ENCODE assay signal across 36 cellular contexts in genomic region chr15:55599384-55599783, GRCh38. TPM values are rescaled to one million over a fixed set of nuclear protein-coding genes. Genes with fewer than 3 reads are reported as not detected.
"Had no signal": no experiment of that assay in that cellular context is flagged by ENCODE, and none has a peak within 500 bp of the region (broad histone marks: within the 10 kb centered on the region; RNA-seq: fewer than 3 reads in every experiment).

No MANE protein-coding gene starts in this region.

- H3K36me3 ChIP-seq: adrenal gland, ascending aorta had no signal

- ATAC-seq: activated CD4-positive, alpha-beta T cell treated with anti-CD3 and anti-CD28 coated beads for 36 hours; activated CD4-positive, CD25-positive, alpha-beta regulatory T cell treated with anti-CD3 and anti-CD28 coated beads, Interleukin-2, amount 50 U/mL, for 24 hours; activated naive CD4-positive, alpha-beta T cell treated with anti-CD3 and anti-CD28 coated beads, Interleukin-2, amount 50 U/mL, for 72 hours; activated T-cell treated with anti-CD3 and anti-CD28 coated beads, Interleukin-2, amount 50 U/mL, for 4 hours; activated T-cell treated with anti-CD3 and anti-CD28 coated beads, Interleukin-2, amount 50 U/mL, for 72 hours; activated T-helper 17 cell treated with anti-CD3 and anti-CD28 coated beads, Interleukin-2, amount 50 U/mL, for 72 hours; WTC11 had no signal

- H3K9me3 Mint-ChIP-seq: activated CD4-positive, alpha-beta memory T cell treated with anti-CD3 and anti-CD28 coated beads, Interleukin-2, amount 10 ng/mL, durations not matched to agents 7 days and 5 days; activated CD4-positive, alpha-beta T cell treated with anti-CD3 and anti-CD28 coated beads, Interleukin-2, amount 10 ng/mL, durations not matched to agents 7 days and 5 days; activated naive CD4-positive, alpha-beta T cell treated with anti-CD3 and anti-CD28 coated beads for 36 hours; activated naive CD4-positive, alpha-beta T cell treated with anti-CD3 and anti-CD28 coated beads, Interleukin-2, amount 50 U/mL, for 72 hours; activated naive CD8-positive, alpha-beta T cell treated with anti-CD3 and anti-CD28 coated beads for 36 hours; activated T-cell treated with anti-CD3 and anti-CD28 coated beads, Interleukin-2, amount 50 U/mL, for 4 hours; activated T-helper 1 cell treated with anti-CD3 and anti-CD28 coated beads, Interleukin-12 subunit alpha, Interleukin-12 subunit beta, Interleukin-2, Interleukin-4 antibody, amounts not matched to agents 30 ng/mL and 10 ng/mL and 1 ng/mL, durations not matched to agents 14 hours and 24 hours and 36 hours; activated T-helper 17 cell treated with anti-CD3 and anti-CD28 coated beads, Interleukin-2, amount 50 U/mL, for 72 hours; T-helper 1 cell treated with Interleukin-12 subunit alpha and Interleukin-12 subunit beta and Interleukin-4 antibody, amounts not matched to agents 30 μg/mL and 1 μg/mL, for 36 hours; T-helper 2 cell treated with Interferon-gamma antibody and Interleukin-4, amounts not matched to agents 5 μg/mL and 100 μg/mL, for 36 hours; WTC11 had no signal

- H3K27ac ChIP-seq: adrenal gland, ascending aorta, VCaP had no signal

- H3K27ac Mint-ChIP-seq: activated CD4-positive, alpha-beta memory T cell treated with anti-CD3 and anti-CD28 coated beads, Interleukin-2, amount 10 ng/mL, durations not matched to agents 7 days and 5 days; activated CD4-positive, alpha-beta T cell treated with anti-CD3 and anti-CD28 coated beads for 36 hours; activated CD4-positive, alpha-beta T cell treated with anti-CD3 and anti-CD28 coated beads, Interleukin-2, amount 10 ng/mL, durations not matched to agents 7 days and 5 days; activated naive CD4-positive, alpha-beta T cell treated with anti-CD3 and anti-CD28 coated beads for 36 hours; activated naive CD4-positive, alpha-beta T cell treated with anti-CD3 and anti-CD28 coated beads, Interleukin-2, amount 50 U/mL, for 72 hours; activated naive CD8-positive, alpha-beta T cell treated with anti-CD3 and anti-CD28 coated beads for 36 hours; activated T-cell treated with anti-CD3 and anti-CD28 coated beads, Interleukin-2, amount 50 U/mL, for 72 hours; activated T-helper 1 cell treated with anti-CD3 and anti-CD28 coated beads, Interleukin-12 subunit alpha, Interleukin-12 subunit beta, Interleukin-2, Interleukin-4 antibody, amounts not matched to agents 30 ng/mL and 10 ng/mL and 1 ng/mL, durations not matched to agents 14 hours and 24 hours and 36 hours; activated T-helper 17 cell treated with anti-CD3 and anti-CD28 coated beads, Interleukin-2, amount 50 U/mL, for 72 hours; brain; T-helper 1 cell treated with Interleukin-12 subunit alpha and Interleukin-12 subunit beta and Interleukin-4 antibody, amounts not matched to agents 30 μg/mL and 1 μg/mL, for 36 hours; T-helper 2 cell treated with Interferon-gamma antibody and Interleukin-4, amounts not matched to agents 5 μg/mL and 100 μg/mL, for 36 hours; WTC11 had no signal

- H3K4me1 ChIP-seq: adrenal gland, ascending aorta had no signal

- H3K36me3 Mint-ChIP-seq: activated naive CD4-positive, alpha-beta T cell treated with anti-CD3 and anti-CD28 coated beads, Interleukin-2, amount 50 U/mL, for 72 hours; activated naive CD8-positive, alpha-beta T cell treated with anti-CD3 and anti-CD28 coated beads for 36 hours; brain; WTC11 had no signal

- H3K27me3 ChIP-seq: adrenal gland, ascending aorta had no signal

- H3K4me3 Mint-ChIP-seq: activated CD4-positive, alpha-beta memory T cell treated with anti-CD3 and anti-CD28 coated beads, Interleukin-2, amount 10 ng/mL, durations not matched to agents 7 days and 5 days; activated CD4-positive, alpha-beta T cell treated with anti-CD3 and anti-CD28 coated beads for 36 hours; activated CD4-positive, alpha-beta T cell treated with anti-CD3 and anti-CD28 coated beads, Interleukin-2, amount 10 ng/mL, durations not matched to agents 7 days and 5 days; activated naive CD4-positive, alpha-beta T cell treated with anti-CD3 and anti-CD28 coated beads for 36 hours; activated naive CD8-positive, alpha-beta T cell treated with anti-CD3 and anti-CD28 coated beads for 36 hours; activated T-cell treated with anti-CD3 and anti-CD28 coated beads, Interleukin-2, amount 50 U/mL, for 4 hours; activated T-cell treated with anti-CD3 and anti-CD28 coated beads, Interleukin-2, amount 50 U/mL, for 72 hours; activated T-helper 1 cell treated with anti-CD3 and anti-CD28 coated beads, Interleukin-12 subunit alpha, Interleukin-12 subunit beta, Interleukin-2, Interleukin-4 antibody, amounts not matched to agents 30 ng/mL and 10 ng/mL and 1 ng/mL, durations not matched to agents 14 hours and 24 hours and 36 hours; activated T-helper 17 cell treated with anti-CD3 and anti-CD28 coated beads, Interleukin-2, amount 50 U/mL, for 72 hours; brain; T-helper 1 cell treated with Interleukin-12 subunit alpha and Interleukin-12 subunit beta and Interleukin-4 antibody, amounts not matched to agents 30 μg/mL and 1 μg/mL, for 36 hours; T-helper 2 cell treated with Interferon-gamma antibody and Interleukin-4, amounts not matched to agents 5 μg/mL and 100 μg/mL, for 36 hours; WTC11 had no signal

- FAIRE-seq: TTC549 had no signal

- DNase-seq: activated CD4-positive, alpha-beta memory T cell treated with anti-CD3 and anti-CD28 coated beads, Interleukin-2, amount 10 ng/mL, durations not matched to agents 7 days and 5 days; activated CD4-positive, alpha-beta T cell treated with anti-CD3 and anti-CD28 coated beads for 1 hour; activated CD4-positive, alpha-beta T cell treated with anti-CD3 and anti-CD28 coated beads for 36 hours; activated CD4-positive, alpha-beta T cell treated with anti-CD3 and anti-CD28 coated beads for 48 hours; activated CD4-positive, alpha-beta T cell treated with anti-CD3 and anti-CD28 coated beads, Interleukin-2, amount 10 ng/mL, durations not matched to agents 7 days and 5 days; activated CD4-positive, alpha-beta T cell treated with anti-CD3 and anti-CD28 coated beads, Interleukin-2, amount 50 U/mL, for 48 hours; activated CD4-positive, CD25-positive, alpha-beta regulatory T cell; activated CD8-positive, alpha-beta memory T cell treated with anti-CD3 and anti-CD28 coated beads, Interleukin-2, amount 50 U/mL, for 4 hours; activated effector memory CD4-positive, alpha-beta T cell treated with anti-CD3 and anti-CD28 coated beads, Interleukin-2, amount 50 U/mL, for 16 hours; activated gamma-delta T cell treated with Interleukin-2 at 50 U/mL for 16 hours; activated naive CD4-positive, alpha-beta T cell; activated naive CD4-positive, alpha-beta T cell treated with anti-CD3 and anti-CD28 coated beads for 36 hours; activated naive CD4-positive, alpha-beta T cell treated with anti-CD3 and anti-CD28 coated beads, Interleukin-2, amount 50 U/mL, for 16 hours; activated naive CD8-positive, alpha-beta T cell treated with anti-CD3 and anti-CD28 coated beads for 36 hours; activated T-cell treated with anti-CD3 and anti-CD28 coated beads for 4 hours; activated T-cell treated with anti-CD3 and anti-CD28 coated beads, Interleukin-2, amount 50 U/mL, for 1 hour; activated T-cell treated with anti-CD3 and anti-CD28 coated beads, Interleukin-2, amount 50 U/mL, for 4 hours; activated T-cell treated with anti-CD3 and anti-CD28 coated beads, Interleukin-2, amount 50 U/mL, for 72 hours; adrenal gland; anterior cingulate cortex; central memory CD4-positive, alpha-beta T cell; SW 1271; T-helper 1 cell; T-helper 2 cell; T-helper 9 cell had no signal

- H3K4me3 ChIP-seq: adrenal gland, ascending aorta had no signal

- H3K9me3 ChIP-seq: adrenal gland, ascending aorta had no signal

- H3K4me1 Mint-ChIP-seq: activated CD4-positive, alpha-beta memory T cell treated with anti-CD3 and anti-CD28 coated beads, Interleukin-2, amount 10 ng/mL, durations not matched to agents 7 days and 5 days; activated CD4-positive, alpha-beta T cell treated with anti-CD3 and anti-CD28 coated beads for 36 hours; activated CD4-positive, alpha-beta T cell treated with anti-CD3 and anti-CD28 coated beads, Interleukin-2, amount 10 ng/mL, durations not matched to agents 7 days and 5 days; activated naive CD8-positive, alpha-beta T cell treated with anti-CD3 and anti-CD28 coated beads for 36 hours; activated T-helper 17 cell treated with anti-CD3 and anti-CD28 coated beads, Interleukin-2, amount 50 U/mL, for 72 hours; brain; WTC11 had no signal

RNA-seq across cellular contexts. Expression of gene PYGO1, which starts 11.2 kb away (rescaled TPM):
- total RNA-seq: activated CD4-positive, alpha-beta memory T cell treated with anti-CD3 and anti-CD28 coated beads, Interleukin-2, amount 10 ng/mL, durations not matched to agents 7 days and 5 days; activated CD4-positive, alpha-beta T cell treated with anti-CD3 and anti-CD28 coated beads for 36 hours; activated naive CD4-positive, alpha-beta T cell treated with anti-CD3 and anti-CD28 coated beads for 36 hours; activated naive CD4-positive, alpha-beta T cell treated with anti-CD3 and anti-CD28 coated beads, Interleukin-2, amount 50 U/mL, for 72 hours; activated naive CD8-positive, alpha-beta T cell treated with anti-CD3 and anti-CD28 coated beads for 36 hours; activated T-cell treated with anti-CD3 and anti-CD28 coated beads, Interleukin-2, amount 50 U/mL, for 72 hours; activated T-helper 1 cell treated with anti-CD3 and anti-CD28 coated beads, Interleukin-12 subunit alpha, Interleukin-12 subunit beta, Interleukin-2, Interleukin-4 antibody, amounts not matched to agents 30 ng/mL and 10 ng/mL and 1 ng/mL, durations not matched to agents 14 hours and 24 hours and 36 hours; activated T-helper 17 cell treated with anti-CD3 and anti-CD28 coated beads, Interleukin-2, amount 50 U/mL, for 72 hours had no signal
